ENCODE assay signal across 14 cellular contexts in genomic region chr5:63400079-63400478, GRCh38.
DNase-seq lines count a peak whose midpoint lies in the region; ATAC-seq and TF ChIP-seq lines count a peak whose summit lies in the region.
"Had no signal": no experiment of that assay in that cellular context is flagged by ENCODE, and none has a peak within 500 bp of the region (broad histone marks: within the 10 kb centered on the region; RNA-seq: fewer than 3 reads in every experiment).

No MANE protein-coding gene starts in this region.

- H3K27ac ChIP-seq in cardiac muscle cell (no peak overlapping the region), PC-3 (ENCODE audit: low read length) (no peak overlapping the region), upper lobe of right lung (no peak overlapping the region)
- H3K27ac ChIP-seq: C4-2B had no signal

- DNase-seq in cardiac muscle cell (ENCODE audit: low read depth in 1 of 2, low spot score in 1 of 2) (peak; percentile 3 to 18), cardiac septum (ENCODE audit: low spot score) (no peak), PC-3 (peak; percentile 9), astrocyte of the hippocampus (ENCODE audit: low read depth, low spot score) (peak; percentile 42), upper lobe of right lung (no peak), dedifferentiated amniotic fluid mesenchymal stem cell (ENCODE audit: extremely low spot score) (no peak)
- no peak for DNase-seq in activated CD8-positive, alpha-beta memory T cell treated with anti-CD3 and anti-CD28 coated beads, Interleukin-2, amount 10 ng/mL, durations not matched to agents 7 days and 5 days
- DNase-seq: BE2C; CD4-positive, alpha-beta memory T cell; DND-41; GDM1; H7 had no signal

- POLR2A ChIA-PET in PC-3 (lab: Charles Lee; ENCODE audit: unreplicated experiment) = no interaction called here

- H4K20me1 ChIP-seq in PC-3 (ENCODE audit: low read length) = no peaks in the 10 kb centered on the region

- H3K9me3 Mint-ChIP-seq in activated CD8-positive, alpha-beta memory T cell treated with anti-CD3 and anti-CD28 coated beads, Interleukin-2, amount 10 ng/mL, durations not matched to agents 7 days and 5 days (ENCODE audit: low read depth) = no peaks in the 10 kb centered on the region
- H3K9me3 Mint-ChIP-seq: GM23338 had no signal

- H3K4me3 Mint-ChIP-seq in activated CD8-positive, alpha-beta memory T cell treated with anti-CD3 and anti-CD28 coated beads, Interleukin-2, amount 10 ng/mL, durations not matched to agents 7 days and 5 days = no peak overlapping the region
- H3K4me3 Mint-ChIP-seq: CD4-positive, alpha-beta memory T cell; GM23338 had no signal

- H3K9ac ChIP-seq in PC-3 (ENCODE audit: low read length) = no peak overlapping the region

- H3F3A ChIP-seq in PC-3 (ENCODE audit: low read length, unreplicated experiment) = no peaks in the 10 kb centered on the region

- intact Hi-C loops in cardiac septum (cut with DNase I) (loop anchor here (2.0 kb wide), 1 partner anchor 563 kb away; the partner anchor contains the start of gene HTR1A), PC-3 (cut with micrococcal nuclease) (loop anchor here (5.0 kb wide), 2 partner anchors 153 to 173 kb away; no protein-coding TSS in a partner anchor), upper lobe of right lung (cut with DNase I) (no loop called here)

- H3K9me3 ChIP-seq in cardiac muscle cell (ENCODE audit: low read depth) = no peaks in the 10 kb centered on the region
- no peaks in the 10 kb centered on the region for H3K9me3 ChIP-seq in PC-3 (ENCODE audit: low read length)
- no peaks in the 10 kb centered on the region for H3K9me3 ChIP-seq in upper lobe of right lung
- H3K9me3 ChIP-seq: BE2C had no signal

- no TSS peak for BruUV-seq in PC-3 (replicated peaks; lab: Mats Ljungman, UMichigan)

- no peaks in the 10 kb centered on the region for H3K79me2 ChIP-seq in PC-3 (ENCODE audit: low read length)

- H3K4me1 ChIP-seq in cardiac muscle cell (ENCODE audit: low read depth) (no peaks in the 10 kb centered on the region), PC-3 (ENCODE audit: insufficient read depth, low read length) (no peaks in the 10 kb centered on the region), upper lobe of right lung (no peaks in the 10 kb centered on the region)
- H3K4me1 ChIP-seq: BE2C had no signal

- H3K27me3 Mint-ChIP-seq in activated CD8-positive, alpha-beta memory T cell treated with anti-CD3 and anti-CD28 coated beads, Interleukin-2, amount 10 ng/mL, durations not matched to agents 7 days and 5 days = no peaks in the 10 kb centered on the region
- H3K27me3 Mint-ChIP-seq: CD4-positive, alpha-beta memory T cell had no signal

- no peaks in the 10 kb centered on the region for H3K36me3 ChIP-seq in cardiac muscle cell
- no peaks in the 10 kb centered on the region for H3K36me3 ChIP-seq in PC-3 (ENCODE audit: low read depth, low read length)
- no peaks in the 10 kb centered on the region for H3K36me3 ChIP-seq in upper lobe of right lung
- H3K36me3 ChIP-seq: BE2C had no signal

- H3K4me3 ChIP-seq in cardiac muscle cell = no peak overlapping the region
- H3K4me3 ChIP-seq in PC-3 (ENCODE audit: low read length) = no peak overlapping the region
- H3K4me3 ChIP-seq in upper lobe of right lung = no peak overlapping the region
- H3K4me3 ChIP-seq: GM23338 had no signal

- no peaks in the 10 kb centered on the region for H3K9me2 ChIP-seq in PC-3 (replicated peaks; ENCODE audit: low read length)

- ATAC-seq in PC-3 (peak; percentile 73), upper lobe of right lung (peak; percentile 86)
- no peak for ATAC-seq in activated CD8-positive, alpha-beta memory T cell treated with anti-CD3 and anti-CD28 coated beads, Interleukin-2, amount 10 ng/mL, durations not matched to agents 7 days and 5 days
- ATAC-seq: GM23338 had no signal

- no peaks in the 10 kb centered on the region for H3K27me3 ChIP-seq in cardiac muscle cell
- no peaks in the 10 kb centered on the region for H3K27me3 ChIP-seq in PC-3 (ENCODE audit: low read length)
- H3K27me3 ChIP-seq in upper lobe of right lung = no peaks in the 10 kb centered on the region
- H3K27me3 ChIP-seq: BE2C had no signal

- no peaks in the 10 kb centered on the region for H3K36me3 Mint-ChIP-seq in activated CD8-positive, alpha-beta memory T cell treated with anti-CD3 and anti-CD28 coated beads, Interleukin-2, amount 10 ng/mL, durations not matched to agents 7 days and 5 days
- H3K36me3 Mint-ChIP-seq: CD4-positive, alpha-beta memory T cell had no signal

- no peak overlapping the region for H3K4me2 ChIP-seq in PC-3 (ENCODE audit: low read length)
- H3K4me2 ChIP-seq: GM23338 had no signal

- TF ChIP-seq CTCF in cardiac muscle cell (IDR thresholded peaks at IDR 0.05; ENCODE audit: low read depth, low read length) (no peak), PC-3 (conservative IDR thresholded peaks at IDR 0.05; ENCODE audit: low read depth, low read length) (no peak), upper lobe of right lung (IDR thresholded peaks at IDR 0.05) (no peak)

- H3K27ac Mint-ChIP-seq in activated CD8-positive, alpha-beta memory T cell treated with anti-CD3 and anti-CD28 coated beads, Interleukin-2, amount 10 ng/mL, durations not matched to agents 7 days and 5 days = no peak overlapping the region
- H3K27ac Mint-ChIP-seq: CD4-positive, alpha-beta memory T cell; GM23338 had no signal

- H2AFZ ChIP-seq in PC-3 (ENCODE audit: low read length) = no peak overlapping the region
- H2AFZ ChIP-seq: GM23338 had no signal

- H3K4me1 Mint-ChIP-seq in activated CD8-positive, alpha-beta memory T cell treated with anti-CD3 and anti-CD28 coated beads, Interleukin-2, amount 10 ng/mL, durations not matched to agents 7 days and 5 days = no peaks in the 10 kb centered on the region
- H3K4me1 Mint-ChIP-seq: CD4-positive, alpha-beta memory T cell had no signal

- CTCF ChIA-PET in PC-3 (lab: Charles Lee) = no interaction called here
- CTCF ChIA-PET in activated CD8-positive, alpha-beta memory T cell treated with anti-CD3 and anti-CD28 coated beads, Interleukin-2, amount 10 ng/mL, durations not matched to agents 7 days and 5 days (lab: Charles Lee) = interaction anchor here (0.6 kb wide), 1 partner anchor 36 kb away, joined by 5 read pairs; no protein-coding TSS in a partner anchor

Comparison
In these comparisons a context has a peak if more than half of its experiments do, and no peak if none do; other contexts are left out.
1. DNase-seq: peak in cardiac muscle cell (2 of 2), PC-3 (single experiment) and astrocyte of the hippocampus (single experiment); none in cardiac septum (single experiment), upper lobe of right lung (single experiment), dedifferentiated amniotic fluid mesenchymal stem cell (single experiment) and activated CD8-positive, alpha-beta memory T cell treated with anti-CD3 and anti-CD28 coated beads, Interleukin-2, amount 10 ng/mL, durations not matched to agents 7 days and 5 days (single experiment).